In genomic region chr15:59326856-59327255, GRCh38 we compare ENCODE assay signal across 1 cellular context.
TF ChIP-seq lines count a peak whose summit lies in the region.

No MANE protein-coding gene starts in this region.

TF ChIP-seq in A549, 52 proteins besides CTCF, POLR2A, EP300 and RAD21 (continued from another document):
- no peak for TF ChIP-seq TFCP2L1 (CRISPR knock-in tag; IDR thresholded peaks at IDR 0.05)
- TF ChIP-seq MAFK (IDR thresholded peaks at IDR 0.05; ENCODE audit: partially characterized antibody): no peak
- TF ChIP-seq USF2 (IDR thresholded peaks at IDR 0.05): no peak
